In genomic region chr6:23713211-23713610, GRCh38 we compare ENCODE assay signal across 23 cellular contexts.
A peak's percentile ranks its signal among the peaks of the same experiment; 100 is the strongest.
DNase-seq lines count a peak whose midpoint lies in the region; ATAC-seq and TF ChIP-seq lines count a peak whose summit lies in the region.
"Had no signal": no experiment of that assay in that cellular context is flagged by ENCODE, and none has a peak within 500 bp of the region (broad histone marks: within the 10 kb centered on the region; RNA-seq: fewer than 3 reads in every experiment).

No MANE protein-coding gene starts in this region.

- H3K4me1 ChIP-seq in Karpas-422 (ENCODE audit: low read length) = no peaks in the 10 kb centered on the region
- H3K4me1 ChIP-seq: BLaER1 treated with 17β-estradiol and CSF1 and Interleukin-3, amounts not matched to agents 10 nM and 100 nM; neural progenitor cell; pancreas; upper lobe of left lung had no signal

- no peaks in the 10 kb centered on the region; the same call in 1 of the 2 replicates for H3K9me2 ChIP-seq in Karpas-422 (replicated peaks; ENCODE audit: insufficient read depth, low read length)

- H3K27me3 ChIP-seq in Karpas-422 (ENCODE audit: low read length) = no peaks in the 10 kb centered on the region
- H3K27me3 ChIP-seq: BLaER1 treated with 17β-estradiol and CSF1 and Interleukin-3, amounts not matched to agents 10 nM and 100 nM; neural progenitor cell; pancreas; upper lobe of left lung had no signal

- no peak overlapping the region for H2AFZ ChIP-seq in Karpas-422 (ENCODE audit: low read length)
- H2AFZ ChIP-seq: neural progenitor cell had no signal

- H3K9ac ChIP-seq in Karpas-422 (ENCODE audit: low read length) = no peak overlapping the region
- H3K9ac ChIP-seq: BLaER1 treated with 17β-estradiol and CSF1 and Interleukin-3, amounts not matched to agents 10 nM and 100 nM; neural progenitor cell had no signal

- H3K9me3 ChIP-seq in Karpas-422 (ENCODE audit: low read length) = no peaks in the 10 kb centered on the region
- H3K9me3 ChIP-seq: BLaER1 treated with 17β-estradiol and CSF1 and Interleukin-3, amounts not matched to agents 10 nM and 100 nM; pancreas; upper lobe of left lung had no signal

- H3K4me2 ChIP-seq in Karpas-422 (ENCODE audit: low read depth, low read length, poor library complexity, severe bottlenecking) = no peak overlapping the region
- H3K4me2 ChIP-seq: BLaER1 treated with 17β-estradiol and CSF1 and Interleukin-3, amounts not matched to agents 10 nM and 100 nM; neural progenitor cell had no signal

- DNase-seq in GM12865 (ENCODE audit: low read depth) (peak; percentile 14), Karpas-422 (no peak), NCI-H1048 (lab: John Stamatoyannopoulos, UW) (no peak), posterior vena cava (ENCODE audit: low spot score) (no peak)
- DNase-seq in stimulated activated naive CD4-positive, alpha-beta T cell (lab: John Stamatoyannopoulos, UW) = no peak
- DNase-seq: activated CD4-positive, alpha-beta T cell treated with anti-CD3 and anti-CD28 coated beads, Interleukin-2, amount 10 ng/mL, durations not matched to agents 24 days and 14 days; activated CD8-positive, alpha-beta memory T cell treated with anti-CD3 and anti-CD28 coated beads for 24 hours; activated T-cell treated with anti-CD3 and anti-CD28 coated beads for 4 hours; NCI-H1694 treated with DMSO at 0.1 percent for 48 hours; OCI-M1; pancreas; small intestine; stimulated activated naive B cell treated with anti-CD40 and anti-IgM and Interleukin-4, amounts not matched to agents 10 μg/mL and 1 μg/mL and 100 μg/mL, for 72 hours; T1000; upper lobe of left lung had no signal

- no peaks in the 10 kb centered on the region for H3K36me3 ChIP-seq in Karpas-422 (ENCODE audit: insufficient read depth, low read length)
- H3K36me3 ChIP-seq: BLaER1 treated with 17β-estradiol and CSF1 and Interleukin-3, amounts not matched to agents 10 nM and 100 nM; neural progenitor cell; pancreas; upper lobe of left lung had no signal

- ATAC-seq in GM19468 (IDR thresholded peaks at IDR 0.05; ENCODE audit: extremely low read depth, unreplicated experiment) (peak; percentile 98), HG02938 (IDR thresholded peaks at IDR 0.05; ENCODE audit: unreplicated experiment) (peak; percentile 72), HG03432 (IDR thresholded peaks at IDR 0.05; ENCODE audit: unreplicated experiment) (peak; percentile 86)
- ATAC-seq: activated naive CD4-positive, alpha-beta T cell treated with anti-CD3 and anti-CD28 coated beads, Interleukin-2, amount 50 U/mL, for 72 hours; pancreas; stimulated activated naive B cell treated with anti-CD40 and anti-IgM and Interleukin-4, amounts not matched to agents 10 μg/mL and 1 μg/mL and 100 μg/mL, for 72 hours had no signal

- intact Hi-C loops in posterior vena cava (cut with DNase I) = no loop called here

- H3K4me3 ChIP-seq in GM12865 (ENCODE audit: low read depth, low read length) (no peak overlapping the region), Karpas-422 (ENCODE audit: low read length) (no peak overlapping the region)
- H3K4me3 ChIP-seq: BLaER1 treated with 17β-estradiol and CSF1 and Interleukin-3, amounts not matched to agents 10 nM and 100 nM; neural progenitor cell; pancreas; upper lobe of left lung had no signal

- no peak for TF ChIP-seq CTCF in GM12865 (IDR thresholded peaks at IDR 0.05; ENCODE audit: insufficient read depth, low read depth, low read length, missing control alignments)

- no peaks in the 10 kb centered on the region for H4K20me1 ChIP-seq in Karpas-422 (ENCODE audit: insufficient read depth, low read depth, low read length)
- H4K20me1 ChIP-seq: BLaER1 treated with 17β-estradiol and CSF1 and Interleukin-3, amounts not matched to agents 10 nM and 100 nM had no signal

- no peaks in the 10 kb centered on the region for H3K79me2 ChIP-seq in Karpas-422 (ENCODE audit: low read length)

- no peak overlapping the region for H3K27ac ChIP-seq in Karpas-422 (ENCODE audit: low read length)
- H3K27ac ChIP-seq: 22Rv1; BLaER1 treated with 17β-estradiol and CSF1 and Interleukin-3, amounts not matched to agents 10 nM and 100 nM; neural progenitor cell; pancreas; RWPE1; upper lobe of left lung had no signal
